31 cellular contexts compared by ENCODE assay signal in genomic region chr15:72421484-72421883, GRCh38. TPM values are rescaled to one million over a fixed set of nuclear protein-coding genes. Genes with fewer than 3 reads are reported as not detected.
"Had no signal": no experiment of that assay in that cellular context is flagged by ENCODE, and none has a peak within 500 bp of the region (broad histone marks: within the 10 kb centered on the region; RNA-seq: fewer than 3 reads in every experiment).

No MANE protein-coding gene starts in this region.

- H3K36me3 ChIP-seq: brain microvascular endothelial cell, MG63, WERI-Rb-1 had no signal

- H3K4me3 ChIP-seq: MG63, SK-N-MC had no signal

- FAIRE-seq: TTC549 had no signal

- H3K27ac ChIP-seq: brain microvascular endothelial cell, SK-N-MC, WERI-Rb-1 had no signal

- DNase-seq: activated CD4-positive, alpha-beta memory T cell treated with anti-CD3 and anti-CD28 coated beads, Interleukin-2, amount 10 ng/mL, durations not matched to agents 7 days and 5 days; activated CD4-positive, alpha-beta T cell treated with anti-CD3 and anti-CD28 coated beads for 36 hours; activated CD4-positive, alpha-beta T cell treated with anti-CD3 and anti-CD28 coated beads, Interleukin-2, amount 50 U/mL, for 1 hour; activated gamma-delta T cell; activated naive CD4-positive, alpha-beta T cell treated with anti-CD3 and anti-CD28 coated beads for 36 hours; activated T-cell treated with anti-CD3 and anti-CD28 coated beads for 4 hours; activated T-cell treated with anti-CD3 and anti-CD28 coated beads, Interleukin-2, amount 50 U/mL, for 48 hours; brain microvascular endothelial cell; MG63; MV-4-11; NCI-H1092 treated with DMSO at 0.1 percent for 48 hours; NCI-H1417 treated with DMSO at 0.1 percent for 48 hours; NCI-H1694; NCI-H2029; NCI-H2107; NCI-H2171 treated with DMSO at 0.1 percent for 48 hours; NCI-H226; NCI-H510A; NCI-H526 treated with DMSO at 0.1 percent for 48 hours; NCI-H82; T-cell; T-helper 2 cell; T1000; WERI-Rb-1 had no signal

- ATAC-seq: activated CD4-positive, alpha-beta T cell treated with anti-CD3 and anti-CD28 coated beads for 36 hours; activated T-helper 17 cell treated with anti-CD3 and anti-CD28 coated beads, Interleukin-2, amount 50 U/mL, for 72 hours; Right ventricle myocardium inferior; T-cell had no signal

- H3K27me3 ChIP-seq: brain microvascular endothelial cell had no signal

RNA-seq across cellular contexts. Expression of gene TMEM202, which starts 23.4 kb away (rescaled TPM):
- total RNA-seq: activated CD4-positive, alpha-beta memory T cell treated with anti-CD3 and anti-CD28 coated beads, Interleukin-2, amount 10 ng/mL, durations not matched to agents 7 days and 5 days; activated CD4-positive, alpha-beta T cell treated with anti-CD3 and anti-CD28 coated beads for 36 hours; activated CD8-positive, alpha-beta memory T cell treated with anti-CD3 and anti-CD28 coated beads for 36 hours; activated naive CD4-positive, alpha-beta T cell treated with anti-CD3 and anti-CD28 coated beads for 36 hours; activated T-helper 17 cell treated with anti-CD3 and anti-CD28 coated beads, Interleukin-2, amount 50 U/mL, for 72 hours; OCI-LY7; Right ventricle myocardium inferior; RPMI7951; T-cell had no signal
